21 cellular contexts compared by ENCODE assay signal in the genomic region with DNA sequence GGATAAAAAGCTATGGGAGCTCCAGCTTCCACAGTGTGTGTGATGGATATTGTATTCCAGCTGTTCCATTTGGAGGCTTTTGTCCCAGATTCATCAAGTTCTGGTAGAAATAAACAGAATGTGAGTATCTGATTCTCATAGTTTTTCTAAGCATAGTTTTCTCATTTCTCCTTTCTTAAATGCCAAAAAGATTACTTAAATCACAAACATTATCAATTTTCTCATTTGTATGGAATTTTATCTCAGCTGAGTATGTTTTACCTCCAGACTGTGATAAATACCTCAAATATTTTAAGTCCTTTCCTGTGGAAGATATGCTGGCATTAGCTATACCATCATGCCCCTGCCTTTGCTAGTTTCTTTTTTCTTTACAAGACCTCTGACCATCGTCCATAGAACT.
DNase-seq lines count a peak whose midpoint lies in the region; ATAC-seq and TF ChIP-seq lines count a peak whose summit lies in the region.
"Had no signal": no experiment of that assay in that cellular context is flagged by ENCODE, and none has a peak within 500 bp of the region (broad histone marks: within the 10 kb centered on the region; RNA-seq: fewer than 3 reads in every experiment).

No MANE protein-coding gene starts in this region.

- peak overlapping the region; percentile 18 for H2AFZ ChIP-seq in GM23248
- H2AFZ ChIP-seq in trophoblast cell (ENCODE audit: insufficient read depth, low read length, poor library complexity) = no peak overlapping the region
- H2AFZ ChIP-seq: GM23338 had no signal

- H3K9ac ChIP-seq in GM23248 = no peak overlapping the region
- H3K9ac ChIP-seq in trophoblast cell (ENCODE audit: low read length) = no peak overlapping the region

- no peak overlapping the region for H4K12ac ChIP-seq in trophoblast cell (ENCODE audit: low read depth, low read length)

- no peak overlapping the region for H3K4ac ChIP-seq in trophoblast cell (ENCODE audit: low read depth, low read length)

- H3K79me1 ChIP-seq in trophoblast cell (ENCODE audit: low read length) = no peaks in the 10 kb centered on the region

- H3K27me3 ChIP-seq in GM23248 (replicated peaks; ENCODE audit: insufficient read depth) (no peaks in the 10 kb centered on the region), RWPE2 (ENCODE audit: insufficient read depth, poor library complexity, severe bottlenecking) (no peaks in the 10 kb centered on the region), trophoblast cell (ENCODE audit: insufficient read depth, low read length) (no peaks in the 10 kb centered on the region)
- H3K27me3 ChIP-seq: heart right ventricle had no signal

- H3K14ac ChIP-seq in trophoblast cell (ENCODE audit: low read length) = no peak overlapping the region

- H4K20me1 ChIP-seq in GM23248 (ENCODE audit: insufficient read depth) = no peaks in the 10 kb centered on the region

- no peak overlapping the region for H3K27ac Mint-ChIP-seq in nephron progenitor cell
- H3K27ac Mint-ChIP-seq: activated CD8-positive, alpha-beta T cell treated with anti-CD3 and anti-CD28 coated beads for 36 hours; activated naive CD8-positive, alpha-beta T cell; CD4-positive, CD25-positive, alpha-beta regulatory T cell; GM23338; T-helper 1 cell treated with Interleukin-12 subunit alpha and Interleukin-12 subunit beta and Interleukin-4 antibody, amounts not matched to agents 30 μg/mL and 1 μg/mL, for 36 hours had no signal

- 0% methylated on average over 1 of the region's 1 CpG for WGBS in GM23248 (ENCODE audit: low coverage in 1 of 2, low lambda C conversion rate in 2 of 2, missing lambda C conversion rate in 2 of 2), 2 experiments
- no CpG with 5 or more reads among the region's 1 CpG for WGBS in trophoblast cell (ENCODE audit: extremely low coverage, insufficient coverage, insufficient read length)

- H3K4me3 ChIP-seq in GM23248 = no peak overlapping the region
- no peak overlapping the region for H3K4me3 ChIP-seq in RWPE2 (ENCODE audit: severe bottlenecking)
- no peak overlapping the region for H3K4me3 ChIP-seq in trophoblast cell (ENCODE audit: low read depth, low read length)
- H3K4me3 ChIP-seq: GM23338, heart right ventricle, lower lobe of right lung had no signal

- no peak overlapping the region for H3K18ac ChIP-seq in trophoblast cell (ENCODE audit: low read length)

- no peaks in the 10 kb centered on the region for H3K9me3 Mint-ChIP-seq in nephron progenitor cell
- H3K9me3 Mint-ChIP-seq: GM23338, neural crest cell had no signal

- no peak overlapping the region for H2BK12ac ChIP-seq in trophoblast cell (ENCODE audit: low read length)

- H2BK5ac ChIP-seq in trophoblast cell (ENCODE audit: low read depth, low read length, poor library complexity) = no peak overlapping the region

- DNase-seq in GM23248 = peak; percentile 12
- no peak for DNase-seq in RWPE2 (ENCODE audit: low spot score)
- DNase-seq in dermis blood vessel endothelial cell = peak; percentile 30
- DNase-seq in trophoblast cell = peak; percentile 50 to 87
- no peak for DNase-seq in nephron progenitor cell
- DNase-seq in germinal center (ENCODE audit: low spot score) = no peak
- DNase-seq in mesenteric fat pad (ENCODE audit: low spot score) = no peak
- DNase-seq: activated CD4-positive, CD25-positive, alpha-beta regulatory T cell treated with anti-CD3 and anti-CD28 coated beads, Interleukin-2, amount 50 U/mL, for 72 hours; activated CD8-positive, alpha-beta T cell treated with anti-CD3 and anti-CD28 coated beads for 36 hours; CD4-positive, CD25-positive, alpha-beta regulatory T cell; heart right ventricle; Karpas-422; kidney glomerular epithelial cell; lower lobe of right lung; NCI-H1694; stimulated activated CD4-positive, alpha-beta T cell treated with anti-CD3 and anti-CD28 coated beads, Interleukin-15, amount 100 ng/mL, for 24 hours; stimulated activated naive CD4-positive, alpha-beta T cell had no signal

- no peaks in the 10 kb centered on the region for H3K27me3 Mint-ChIP-seq in nephron progenitor cell (ENCODE audit: low read depth, poor library complexity)
- H3K27me3 Mint-ChIP-seq: activated CD8-positive, alpha-beta T cell treated with anti-CD3 and anti-CD28 coated beads for 36 hours; activated naive CD8-positive, alpha-beta T cell; CD4-positive, CD25-positive, alpha-beta regulatory T cell had no signal

- H3K23ac ChIP-seq in trophoblast cell (ENCODE audit: low read length) = no peak overlapping the region

- peaks cover 4% of the 10 kb centered on the region for H3K4me1 Mint-ChIP-seq in nephron progenitor cell
- H3K4me1 Mint-ChIP-seq: CD4-positive, CD25-positive, alpha-beta regulatory T cell; GM23338; neural crest cell had no signal

- H3K79me2 ChIP-seq in GM23248 (ENCODE audit: insufficient read depth) (no peaks in the 10 kb centered on the region), trophoblast cell (ENCODE audit: control insufficient read depth, insufficient read depth, low read length, poor library complexity) (no peaks in the 10 kb centered on the region)

- H3K4me2 ChIP-seq in GM23248 (ENCODE audit: unreplicated experiment) (peak overlapping the region; percentile 30), trophoblast cell (ENCODE audit: low read length) (no peak overlapping the region)
- H3K4me2 ChIP-seq: GM23338 had no signal

- no peaks in the 10 kb centered on the region for H3K9me2 ChIP-seq in GM23248 (ENCODE audit: insufficient read depth)

- H2AK5ac ChIP-seq in trophoblast cell (ENCODE audit: low read length) = no peak overlapping the region

- no peak overlapping the region for H4K8ac ChIP-seq in trophoblast cell (ENCODE audit: low read depth, low read length)

- H4K91ac ChIP-seq in trophoblast cell (ENCODE audit: low read depth, low read length) = no peak overlapping the region

- no peak overlapping the region for H2BK120ac ChIP-seq in trophoblast cell (ENCODE audit: insufficient read depth, low read length, poor library complexity)

- H3K27ac ChIP-seq in GM23248 = peak overlapping the region; percentile 57
- H3K27ac ChIP-seq in RWPE2 (ENCODE audit: poor library complexity, severe bottlenecking) = peak overlapping the region; percentile 33
- H3K27ac ChIP-seq in trophoblast cell (ENCODE audit: low read depth, low read length) = no peak overlapping the region
- H3K27ac ChIP-seq: heart right ventricle, lower lobe of right lung had no signal

- no peak overlapping the region for H3K4me3 Mint-ChIP-seq in nephron progenitor cell
- H3K4me3 Mint-ChIP-seq: activated CD8-positive, alpha-beta T cell treated with anti-CD3 and anti-CD28 coated beads for 36 hours; activated naive CD8-positive, alpha-beta T cell; CD4-positive, CD25-positive, alpha-beta regulatory T cell; GM23338; neural crest cell; T-helper 1 cell treated with Interleukin-12 subunit alpha and Interleukin-12 subunit beta and Interleukin-4 antibody, amounts not matched to agents 30 μg/mL and 1 μg/mL, for 36 hours had no signal

- H3K36me3 ChIP-seq in GM23248 (ENCODE audit: low read depth) = no peaks in the 10 kb centered on the region
- no peaks in the 10 kb centered on the region for H3K36me3 ChIP-seq in RWPE2 (ENCODE audit: low read depth)
- H3K36me3 ChIP-seq in trophoblast cell (ENCODE audit: control insufficient read depth in 1 of 2, insufficient read depth in 2 of 2, low read length in 2 of 2) = no peaks in the 10 kb centered on the region
- H3K36me3 ChIP-seq: heart right ventricle, lower lobe of right lung had no signal

- no peaks in the 10 kb centered on the region for H3K36me3 Mint-ChIP-seq in nephron progenitor cell (ENCODE audit: low read depth)
- H3K36me3 Mint-ChIP-seq: activated naive CD8-positive, alpha-beta T cell; CD4-positive, CD25-positive, alpha-beta regulatory T cell had no signal

- in situ Hi-C loops in GM23248 (cut with MboI) = no loop called here

- peaks cover 22% of the 10 kb centered on the region for H3F3A ChIP-seq in GM23248 (ENCODE audit: insufficient read depth)

- H3K4me1 ChIP-seq in GM23248 (ENCODE audit: insufficient read depth) (peaks cover 41% of the 10 kb centered on the region), RWPE2 (ENCODE audit: insufficient read depth, poor library complexity, severe bottlenecking) (peaks cover 14% of the 10 kb centered on the region), trophoblast cell (ENCODE audit: control insufficient read depth in 1 of 2, insufficient read depth in 2 of 2, low read length in 2 of 2) (no peaks in the 10 kb centered on the region)

- no peaks in the 10 kb centered on the region for H3K9me3 ChIP-seq in GM23248 (ENCODE audit: low read depth)
- H3K9me3 ChIP-seq in RWPE2 (ENCODE audit: severe bottlenecking) = no peaks in the 10 kb centered on the region
- no peaks in the 10 kb centered on the region for H3K9me3 ChIP-seq in trophoblast cell (ENCODE audit: insufficient read depth, low read depth, low read length)
- H3K9me3 ChIP-seq: lower lobe of right lung had no signal

- TF ChIP-seq CTCF in RWPE2 (IDR thresholded peaks at IDR 0.05; ENCODE audit: poor library complexity, severe bottlenecking) (no peak), nephron progenitor cell (IDR thresholded peaks at IDR 0.05) (no peak)

- ATAC-seq in RWPE2 (ENCODE audit: low read depth) = no peak
- ATAC-seq: activated CD8-positive, alpha-beta T cell treated with anti-CD3 and anti-CD28 coated beads for 36 hours; GM23338; heart right ventricle; lower lobe of right lung had no signal

Comparison
In these comparisons a context has a peak if more than half of its experiments do, and no peak if none do; other contexts are left out.
1. DNase-seq: peak in GM23248 (single experiment), dermis blood vessel endothelial cell (single experiment) and trophoblast cell (2 of 2); none in RWPE2 (single experiment), nephron progenitor cell (single experiment), germinal center (single experiment) and mesenteric fat pad (single experiment).